16 cellular contexts compared by ENCODE assay signal in genomic region chr21:17708541-17709265, GRCh38.
DNase-seq lines count a peak whose midpoint lies in the region; ATAC-seq and TF ChIP-seq lines count a peak whose summit lies in the region.
"Had no signal": no experiment of that assay in that cellular context is flagged by ENCODE, and none has a peak within 500 bp of the region (broad histone marks: within the 10 kb centered on the region; RNA-seq: fewer than 3 reads in every experiment).

No MANE protein-coding gene starts in this region.

- H4K20me1 ChIP-seq in Karpas-422 (ENCODE audit: insufficient read depth, low read depth, low read length) = no peaks in the 10 kb centered on the region

- H3K4me3 ChIP-seq in Karpas-422 (ENCODE audit: low read length) = no peak overlapping the region
- H3K4me3 ChIP-seq: SJCRH30, tibial nerve had no signal

- peaks cover 15% of the 10 kb centered on the region for H3K9me3 Mint-ChIP-seq in activated naive CD8-positive, alpha-beta T cell treated with anti-CD3 and anti-CD28 coated beads, Interleukin-2, amount 50 U/mL, for 24 hours
- H3K9me3 Mint-ChIP-seq in nephron progenitor cell = peaks cover 55% of the 10 kb centered on the region

- H3K36me3 ChIP-seq in Karpas-422 (ENCODE audit: insufficient read depth, low read length) = no peaks in the 10 kb centered on the region
- H3K36me3 ChIP-seq: SJCRH30, tibial nerve had no signal

- H3K27ac ChIP-seq in Karpas-422 (ENCODE audit: low read length) = no peak overlapping the region
- H3K27ac ChIP-seq: SJCRH30, tibial nerve had no signal

- H3K9me3 ChIP-seq in Karpas-422 (ENCODE audit: low read length) = no peaks in the 10 kb centered on the region
- H3K9me3 ChIP-seq: SJCRH30 had no signal

- H3K4me3 Mint-ChIP-seq in activated naive CD8-positive, alpha-beta T cell treated with anti-CD3 and anti-CD28 coated beads, Interleukin-2, amount 50 U/mL, for 24 hours = no peak overlapping the region
- no peak overlapping the region for H3K4me3 Mint-ChIP-seq in nephron progenitor cell
- H3K4me3 Mint-ChIP-seq: activated CD4-positive, alpha-beta memory T cell treated with anti-CD3 and anti-CD28 coated beads for 36 hours; central memory CD8-positive, alpha-beta T cell had no signal

- H3K36me3 Mint-ChIP-seq in activated naive CD8-positive, alpha-beta T cell treated with anti-CD3 and anti-CD28 coated beads, Interleukin-2, amount 50 U/mL, for 24 hours (ENCODE audit: low read depth) = no peaks in the 10 kb centered on the region
- H3K36me3 Mint-ChIP-seq in nephron progenitor cell (ENCODE audit: low read depth) = no peaks in the 10 kb centered on the region

- no peaks in the 10 kb centered on the region for H3K79me2 ChIP-seq in Karpas-422 (ENCODE audit: low read length)

- no peaks in the 10 kb centered on the region for H3K9me2 ChIP-seq in Karpas-422 (replicated peaks; ENCODE audit: insufficient read depth, low read length)

- no peak for DNase-seq in activated naive CD8-positive, alpha-beta T cell treated with anti-CD3 and anti-CD28 coated beads, Interleukin-2, amount 50 U/mL, for 24 hours
- DNase-seq in activated gamma-delta T cell (lab: John Stamatoyannopoulos, UW) = no peak
- DNase-seq in DMS 273 (lab: John Stamatoyannopoulos, UW; ENCODE audit: unreplicated experiment) = no peak
- DNase-seq in nephron progenitor cell = no peak
- DNase-seq in Karpas-422 = no peak
- DNase-seq: activated CD4-positive, alpha-beta memory T cell treated with anti-CD3 and anti-CD28 coated beads for 36 hours; naive thymus-derived CD4-positive, alpha-beta T cell; NCI-H1930; SJCRH30; stimulated activated CD4-positive, alpha-beta T cell treated with anti-CD3 and anti-CD28 coated beads, Interleukin-1b, Interleukin-23, amount 100 ng/mL, for 48 hours had no signal

- H3K4me2 ChIP-seq in Karpas-422 (ENCODE audit: low read depth, low read length, poor library complexity, severe bottlenecking) = no peak overlapping the region

- ATAC-seq in GM18520 (IDR thresholded peaks at IDR 0.05; ENCODE audit: unreplicated experiment) = peak; percentile 23
- peak; percentile 32 for ATAC-seq in GM21526 (IDR thresholded peaks at IDR 0.05; ENCODE audit: low FRiP score, unreplicated experiment)
- peak; percentile 59 for ATAC-seq in HG03097 (IDR thresholded peaks at IDR 0.05; ENCODE audit: low FRiP score, unreplicated experiment)
- ATAC-seq in activated naive CD8-positive, alpha-beta T cell treated with anti-CD3 and anti-CD28 coated beads, Interleukin-2, amount 50 U/mL, for 24 hours = no peak
- ATAC-seq: HCT116; naive thymus-derived CD4-positive, alpha-beta T cell had no signal

- H3K27me3 Mint-ChIP-seq in activated naive CD8-positive, alpha-beta T cell treated with anti-CD3 and anti-CD28 coated beads, Interleukin-2, amount 50 U/mL, for 24 hours = peaks cover 2% of the 10 kb centered on the region
- peaks cover 3% of the 10 kb centered on the region for H3K27me3 Mint-ChIP-seq in nephron progenitor cell (ENCODE audit: low read depth, poor library complexity)
- H3K27me3 Mint-ChIP-seq: activated CD4-positive, alpha-beta memory T cell treated with anti-CD3 and anti-CD28 coated beads for 36 hours; central memory CD8-positive, alpha-beta T cell; naive thymus-derived CD4-positive, alpha-beta T cell had no signal

- no peaks in the 10 kb centered on the region for H3K4me1 ChIP-seq in Karpas-422 (ENCODE audit: low read length)
- H3K4me1 ChIP-seq: SJCRH30, tibial nerve had no signal

- no peak overlapping the region for H3K9ac ChIP-seq in Karpas-422 (ENCODE audit: low read length)

- peaks cover 16% of the 10 kb centered on the region for H3K4me1 Mint-ChIP-seq in activated naive CD8-positive, alpha-beta T cell treated with anti-CD3 and anti-CD28 coated beads, Interleukin-2, amount 50 U/mL, for 24 hours
- H3K4me1 Mint-ChIP-seq in nephron progenitor cell = no peaks in the 10 kb centered on the region

- no peak for TF ChIP-seq CTCF in nephron progenitor cell (IDR thresholded peaks at IDR 0.05)

- H3K27ac Mint-ChIP-seq in activated naive CD8-positive, alpha-beta T cell treated with anti-CD3 and anti-CD28 coated beads, Interleukin-2, amount 50 U/mL, for 24 hours = peak overlapping the region; percentile 55
- no peak overlapping the region for H3K27ac Mint-ChIP-seq in nephron progenitor cell
- H3K27ac Mint-ChIP-seq: activated CD4-positive, alpha-beta memory T cell treated with anti-CD3 and anti-CD28 coated beads for 36 hours had no signal

- H2AFZ ChIP-seq in Karpas-422 (ENCODE audit: low read length) = no peak overlapping the region

- no peaks in the 10 kb centered on the region for H3K27me3 ChIP-seq in Karpas-422 (ENCODE audit: low read length)
- H3K27me3 ChIP-seq: SJCRH30, tibial nerve had no signal
